Comparison of ENCODE assay signal across 9 cellular contexts in genomic region chr7:112207765-112208164, GRCh38. TPM values are rescaled to one million over a fixed set of nuclear protein-coding genes. Genes with fewer than 3 reads are reported as not detected.
DNase-seq lines count a peak whose midpoint lies in the region; ATAC-seq and TF ChIP-seq lines count a peak whose summit lies in the region.
"Had no signal": no experiment of that assay in that cellular context is flagged by ENCODE, and none has a peak within 500 bp of the region (broad histone marks: within the 10 kb centered on the region; RNA-seq: fewer than 3 reads in every experiment).

No MANE protein-coding gene starts in this region.

- intact Hi-C loops in lower lobe of right lung (cut with DNase I): no loop called here

- TF ChIP-seq POLR2A in tibial nerve (IDR thresholded peaks at IDR 0.05): no peak

- H3K4me3 ChIP-seq in AG10803 (ENCODE audit: low read length) (peak overlapping the region; percentile 94), HEK293 (ENCODE audit: low read depth, low read length) (peak overlapping the region; percentile 69), lower lobe of right lung (peak overlapping the region; percentile 99), tibial nerve (no peak overlapping the region)
- no peak overlapping the region for H3K4me3 ChIP-seq in effector memory CD4-positive, alpha-beta T cell (ENCODE audit: insufficient read depth, low read depth, low read length, poor library complexity, severe bottlenecking)

- ATAC-seq in lower lobe of right lung (no peak), foreskin keratinocyte (no peak)

- peaks cover 9% of the 10 kb centered on the region for H3K4me1 ChIP-seq in HEK293 (ENCODE audit: control insufficient read depth, insufficient read depth, low read length)
- peaks cover 39% of the 10 kb centered on the region for H3K4me1 ChIP-seq in lower lobe of right lung
- H3K4me1 ChIP-seq in tibial nerve: peaks cover 0 to 37% (median 0%) of the 10 kb centered on the region in 4 donors
- H3K4me1 ChIP-seq in effector memory CD4-positive, alpha-beta T cell (ENCODE audit: control insufficient read depth, insufficient read depth, low read length, poor library complexity, severe bottlenecking): peaks cover 17% of the 10 kb centered on the region
- H3K4me1 ChIP-seq in foreskin keratinocyte: peaks cover 6% of the 10 kb centered on the region

- H3K9me3 Mint-ChIP-seq in activated naive CD8-positive, alpha-beta T cell treated with anti-CD3 and anti-CD28 coated beads for 36 hours: peaks cover 3% of the 10 kb centered on the region

- POLR2A ChIA-PET in HEK293 (lab: Yijun Ruan, JAX): no interaction called here

- no peaks in the 10 kb centered on the region for H3K27me3 ChIP-seq in lower lobe of right lung (ENCODE audit: low read depth)
- H3K27me3 ChIP-seq in tibial nerve: no peaks in the 10 kb centered on the region
- H3K27me3 ChIP-seq in effector memory CD4-positive, alpha-beta T cell (replicated peaks; ENCODE audit: control insufficient read depth, insufficient read depth, low read length, poor library complexity, severe bottlenecking): peaks cover 4% of the 10 kb centered on the region
- H3K27me3 ChIP-seq in foreskin keratinocyte: no peaks in the 10 kb centered on the region

- CTCF ChIA-PET in HEK293 (lab: Yijun Ruan, JAX): interaction anchor here (0.9 kb wide), 1 partner anchor 57 kb away, joined by 3 read pairs; no protein-coding TSS in a partner anchor

- no peak for TF ChIP-seq CTCF in AG10803 (conservative IDR thresholded peaks at IDR 0.05; ENCODE audit: low read length)
- TF ChIP-seq CTCF in HEK293 (tag by site-specific recombination; IDR thresholded peaks at IDR 0.05): no peak
- TF ChIP-seq CTCF in lower lobe of right lung (IDR thresholded peaks at IDR 0.05): no peak
- TF ChIP-seq CTCF in tibial nerve (IDR thresholded peaks at IDR 0.05): no peak
- TF ChIP-seq CTCF in foreskin keratinocyte (conservative IDR thresholded peaks at IDR 0.05): no peak

- peaks cover 1% of the 10 kb centered on the region for H3K36me3 Mint-ChIP-seq in activated naive CD8-positive, alpha-beta T cell treated with anti-CD3 and anti-CD28 coated beads for 36 hours

- H3K4me1 Mint-ChIP-seq in activated naive CD8-positive, alpha-beta T cell treated with anti-CD3 and anti-CD28 coated beads for 36 hours: peaks cover 27% of the 10 kb centered on the region

- no peak overlapping the region for H3K27ac Mint-ChIP-seq in activated naive CD8-positive, alpha-beta T cell treated with anti-CD3 and anti-CD28 coated beads for 36 hours

- DNase-seq in AG10803 (ENCODE audit: low read depth): no peak
- DNase-seq in activated naive CD8-positive, alpha-beta T cell treated with anti-CD3 and anti-CD28 coated beads for 36 hours: no peak
- no peak for DNase-seq in lower lobe of right lung
- no peak for DNase-seq in OCI-M1 (lab: John Stamatoyannopoulos, UW)
- no peak for DNase-seq in tibial nerve (ENCODE audit: low spot score in 2 of 2)
- DNase-seq in effector memory CD4-positive, alpha-beta T cell: no peak
- no peak for DNase-seq in foreskin keratinocyte
- DNase-seq: KBM-7 had no signal

- H3K27me3 Mint-ChIP-seq in activated naive CD8-positive, alpha-beta T cell treated with anti-CD3 and anti-CD28 coated beads for 36 hours: peaks cover 24% of the 10 kb centered on the region

- H3K4me3 Mint-ChIP-seq in activated naive CD8-positive, alpha-beta T cell treated with anti-CD3 and anti-CD28 coated beads for 36 hours: peak overlapping the region; percentile 97

- H3K9me3 ChIP-seq in HEK293 (ENCODE audit: control insufficient read depth, insufficient read depth, low read depth, low read length): no peaks in the 10 kb centered on the region
- no peaks in the 10 kb centered on the region for H3K9me3 ChIP-seq in lower lobe of right lung
- H3K9me3 ChIP-seq in tibial nerve: no peaks in the 10 kb centered on the region
- no peaks in the 10 kb centered on the region for H3K9me3 ChIP-seq in effector memory CD4-positive, alpha-beta T cell (ENCODE audit: control insufficient read depth, low read length)

- H3K36me3 ChIP-seq in HEK293 (ENCODE audit: control insufficient read depth in 2 of 2, insufficient read depth in 1 of 2, low read length in 2 of 2): no peaks in the 10 kb centered on the region
- H3K36me3 ChIP-seq in lower lobe of right lung: no peaks in the 10 kb centered on the region
- no peaks in the 10 kb centered on the region for H3K36me3 ChIP-seq in tibial nerve
- no peaks in the 10 kb centered on the region for H3K36me3 ChIP-seq in effector memory CD4-positive, alpha-beta T cell (ENCODE audit: control insufficient read depth, insufficient read depth, low read length)

- H3K27ac ChIP-seq in HEK293 (ENCODE audit: extremely low read depth, low read depth, low read length) (no peak overlapping the region), lower lobe of right lung (no peak overlapping the region), tibial nerve (no peak overlapping the region), foreskin keratinocyte (no peak overlapping the region)
- H3K27ac ChIP-seq in effector memory CD4-positive, alpha-beta T cell (ENCODE audit: insufficient read depth, low read length, poor library complexity, severe bottlenecking): no peak overlapping the region

- 94 to 95% methylated on average over 6 of the region's 6 CpGs for WGBS in tibial nerve, 2 donors

- TF ChIP-seq EP300 in tibial nerve (IDR thresholded peaks at IDR 0.05): no peak

TF ChIP-seq in HEK293, 187 proteins besides CTCF, POLR2A, EP300 and RAD21:
- TF ChIP-seq ZNF175 (tag by site-specific recombination; IDR thresholded peaks at IDR 0.05) (no peak), YY2 (tag by site-specific recombination; IDR thresholded peaks at IDR 0.05) (no peak), ZNF366 (tag by site-specific recombination; conservative IDR thresholded peaks at IDR 0.05) (no peak), ZNF140 (tag by site-specific recombination; IDR thresholded peaks at IDR 0.05) (no peak), ZNF221 (tag by site-specific recombination; IDR thresholded peaks at IDR 0.05; ENCODE audit: borderline replicate concordance) (no peak), ZNF830 (tag by site-specific recombination; IDR thresholded peaks at IDR 0.05; ENCODE audit: low read depth) (no peak)

RNA-seq across cellular contexts. Expression of gene ZNF277, which starts 1.3 kb away (rescaled TPM):
- 10 to 100 TPM; 16.8 to 19.2 TPM for total RNA-seq in activated naive CD8-positive, alpha-beta T cell treated with anti-CD3 and anti-CD28 coated beads for 36 hours
- total RNA-seq in lower lobe of right lung (33.3 TPM), tibial nerve (10 to 100 TPM; 16.5 to 25.8 (median 19.1) TPM), foreskin keratinocyte (17.9 and 18.6 TPM in 2 replicates)
- polyA plus RNA-seq in foreskin keratinocyte: 11.9 and 12.1 TPM in 2 replicates

RNA-seq across cellular contexts. Expression of gene DOCK4, which starts 1.6 kb away (rescaled TPM):
- total RNA-seq in activated naive CD8-positive, alpha-beta T cell treated with anti-CD3 and anti-CD28 coated beads for 36 hours: under 1 TPM; 0.28 to 0.29 TPM
- total RNA-seq in lower lobe of right lung: 78.5 TPM
- 10 to 100 TPM; 30.8 to 49.8 (median 37.2) TPM for total RNA-seq in tibial nerve
- total RNA-seq in foreskin keratinocyte: 37.2 and 43.1 TPM in 2 replicates
- polyA plus RNA-seq in foreskin keratinocyte: 4.7 and 5.2 TPM in 2 replicates

Comparison
In these comparisons a context has a peak if more than half of its experiments do, and no peak if none do; other contexts are left out.
1. H3K4me3 ChIP-seq: peak in AG10803 (single experiment), HEK293 (single experiment) and lower lobe of right lung (single experiment); none in tibial nerve (0 of 4) and effector memory CD4-positive, alpha-beta T cell (single experiment).
2. RNA of gene DOCK4, which starts 1.6 kb away (total RNA-seq): 78.5 TPM in lower lobe of right lung (single experiment), 30.8 to 49.8 TPM in tibial nerve and 37.2 to 43.1 TPM in foreskin keratinocyte; 0.28 to 0.29 TPM in activated naive CD8-positive, alpha-beta T cell treated with anti-CD3 and anti-CD28 coated beads for 36 hours; every median in the first group is over 10 times any median in the second.